ENCODE assay signal across 8 cellular contexts in genomic region chr10:75395171-75395954, GRCh38. TPM values are rescaled to one million over a fixed set of nuclear protein-coding genes. Genes with fewer than 3 reads are reported as not detected.
A peak's percentile ranks its signal among the peaks of the same experiment; 100 is the strongest.
DNase-seq lines count a peak whose midpoint lies in the region; ATAC-seq and TF ChIP-seq lines count a peak whose summit lies in the region.

No MANE protein-coding gene starts in this region.

- intact Hi-C loops in colonic mucosa (cut with DNase I): loop anchor here (5.0 to 10.0 kb wide), 2 partner anchors 517 to 909 kb away; no protein-coding TSS in a partner anchor
- intact Hi-C loops in tibial artery (cut with DNase I; ENCODE audit: low total_unique reads): loop anchor here (5.0 to 10.0 kb wide), 5 partner anchors 98 to 1612 kb away; no protein-coding TSS in a partner anchor

- TF ChIP-seq RAD21 in liver (IDR thresholded peaks at IDR 0.05): peak; percentile 39 to 65

- no peak overlapping the region for H3K27ac Mint-ChIP-seq in HFFc6

- peaks cover 13% of the 10 kb centered on the region for H3K36me3 Mint-ChIP-seq in HFFc6 (ENCODE audit: low read depth)

- H3K4me3 Mint-ChIP-seq in HFFc6: no peak overlapping the region

- no peak for ATAC-seq in GM21526 (IDR thresholded peaks at IDR 0.05; ENCODE audit: low FRiP score, unreplicated experiment)

- no peak overlapping the region for H3K4me2 ChIP-seq in Karpas-422 (ENCODE audit: low read depth, low read length, poor library complexity, severe bottlenecking)

- H2AFZ ChIP-seq in Karpas-422 (ENCODE audit: low read length): no peak overlapping the region

- peaks cover 3% of the 10 kb centered on the region for H3K4me1 ChIP-seq in colonic mucosa
- H3K4me1 ChIP-seq in liver (ENCODE audit: control insufficient read depth in 4 of 4, insufficient read depth in 4 of 4, low read length in 3 of 4): peaks cover 2 to 21% (median 15%) of the 10 kb centered on the region in 4 donors
- peaks cover 0 to 35% (median 21%) of the 10 kb centered on the region in 4 donors for H3K4me1 ChIP-seq in tibial artery
- no peaks in the 10 kb centered on the region for H3K4me1 ChIP-seq in Karpas-422 (ENCODE audit: low read length)

- H3K27ac ChIP-seq in C4-2B (no peak overlapping the region), colonic mucosa (peak overlapping the region; percentile 68), liver (ENCODE audit: low read depth in 1 of 2, low read length in 2 of 2) (no peak overlapping the region), tibial artery (peak overlapping the region; percentile 3 to 25), Karpas-422 (ENCODE audit: low read length) (no peak overlapping the region)

- H3K9me3 ChIP-seq in colonic mucosa (no peaks in the 10 kb centered on the region), liver (ENCODE audit: control insufficient read depth in 4 of 4, low read length in 3 of 4) (no peaks in the 10 kb centered on the region), tibial artery (no peaks in the 10 kb centered on the region), Karpas-422 (ENCODE audit: low read length) (no peaks in the 10 kb centered on the region)

- peaks cover 6% of the 10 kb centered on the region for H3K27me3 ChIP-seq in colonic mucosa
- H3K27me3 ChIP-seq in liver (ENCODE audit: control insufficient read depth in 4 of 4, insufficient read depth in 4 of 4, low read length in 3 of 4): no peaks in the 10 kb centered on the region
- H3K27me3 ChIP-seq in tibial artery: no peaks in the 10 kb centered on the region
- H3K27me3 ChIP-seq in Karpas-422 (ENCODE audit: low read length): no peaks in the 10 kb centered on the region

- WGBS in liver: 22% methylated on average over 64 of the region's 64 CpGs

- H4K20me1 ChIP-seq in Karpas-422 (ENCODE audit: insufficient read depth, low read depth, low read length): no peaks in the 10 kb centered on the region

- DNase-seq in HFFc6: no peak
- peak; percentile 65 for DNase-seq in colonic mucosa
- peak; percentile 27 to 70 for DNase-seq in tibial artery
- no peak for DNase-seq in Karpas-422
- DNase-seq in DMS153 treated with DMSO at 0.1 percent for 48 hours (lab: John Stamatoyannopoulos, UW; ENCODE audit: unreplicated experiment): no peak

- peaks cover 15% of the 10 kb centered on the region for H3K27me3 Mint-ChIP-seq in HFFc6 (ENCODE audit: insufficient read depth)

- 0 out of 2 replicates have a peak, but pooled peaks cover 3% of the 10 kb centered on the region for H3K9me3 Mint-ChIP-seq in HFFc6

- TF ChIP-seq CTCF in C4-2B (conservative IDR thresholded peaks at IDR 0.05) (peak; percentile 98), HFFc6 (IDR thresholded peaks at IDR 0.05) (peak; percentile 90), colonic mucosa (IDR thresholded peaks at IDR 0.05) (peak; percentile 92), liver (IDR thresholded peaks at IDR 0.05; ENCODE audit: low read depth, low read length, missing input control) (peak; percentile 67), tibial artery (IDR thresholded peaks at IDR 0.05) (peak; percentile 72 to 85)

- peak overlapping the region; percentile 79 to 86 for H3K9ac ChIP-seq in colonic mucosa (ENCODE audit: low read depth in 2 of 2, low read length in 2 of 2)
- H3K9ac ChIP-seq in liver (ENCODE audit: low read depth in 1 of 2, low read length in 2 of 2): no peak overlapping the region
- no peak overlapping the region for H3K9ac ChIP-seq in Karpas-422 (ENCODE audit: low read length)

- H3K4me1 Mint-ChIP-seq in HFFc6 (ENCODE audit: low read depth): peaks cover 10% of the 10 kb centered on the region; the same call in 1 of the 2 replicates

- no peaks in the 10 kb centered on the region for H3K9me2 ChIP-seq in Karpas-422 (replicated peaks; ENCODE audit: insufficient read depth, low read length)

- H3K4me3 ChIP-seq in colonic mucosa (peak overlapping the region; percentile 56), liver (ENCODE audit: low read depth in 1 of 3, low read length in 3 of 3) (peak overlapping the region; percentile 2 to 71 (median 67)), tibial artery (peak overlapping the region; percentile 36 to 40), Karpas-422 (ENCODE audit: low read length) (no peak overlapping the region)

- no peaks in the 10 kb centered on the region for H3K79me2 ChIP-seq in Karpas-422 (ENCODE audit: low read length)

- H3K36me3 ChIP-seq in colonic mucosa: no peaks in the 10 kb centered on the region
- H3K36me3 ChIP-seq in liver (ENCODE audit: control insufficient read depth in 4 of 4, insufficient read depth in 3 of 4, low read depth in 1 of 4, low read length in 3 of 4): no peaks in the 10 kb centered on the region
- peaks cover 15 to 33% (median 28%) of the 10 kb centered on the region in 3 donors for H3K36me3 ChIP-seq in tibial artery
- no peaks in the 10 kb centered on the region for H3K36me3 ChIP-seq in Karpas-422 (ENCODE audit: insufficient read depth, low read length)

TF ChIP-seq in liver, 16 proteins besides CTCF, POLR2A, EP300 and RAD21:
- TF ChIP-seq EGR1 (IDR thresholded peaks at IDR 0.05; ENCODE audit: low read depth in 2 of 2) (no peak), FOXA2 (IDR thresholded peaks at IDR 0.05) (no peak), JUND (IDR thresholded peaks at IDR 0.05) (no peak), HNF4G (IDR thresholded peaks at IDR 0.05) (no peak), SP1 (IDR thresholded peaks at IDR 0.05) (no peak), NR2F2 (IDR thresholded peaks at IDR 0.05) (no peak), GABPA (IDR thresholded peaks at IDR 0.05 in 1 of 2, conservative IDR thresholded peaks at IDR 0.05 in 1 of 2) (no peak), MAX (IDR thresholded peaks at IDR 0.05) (no peak), YY1 (IDR thresholded peaks at IDR 0.05) (no peak)
TF ChIP-seq in liver: peak in this region for 0.

RNA-seq across cellular contexts. Expression of gene ZNF503, which starts 6.2 kb away (rescaled TPM):
- 10 to 100 TPM in 1 of 6 experiments, 1 to 10 TPM in 5; 9.1 to 15.9 (median 9.7) TPM for total RNA-seq in HFFc6 (2021; fragmentation: NEBNext Ultra II Directional; extraction: Animal tissue kit (Norgen Biotek cat#: 25700))
- total RNA-seq in colonic mucosa (1 to 10 TPM; 3.6 to 8.0 TPM), liver (1 to 10 TPM; 1.6 to 2.3 TPM)
- polyA plus RNA-seq in liver: 1 to 10 TPM; 1.8 to 5.2 TPM
- 0.04 TPM in 1 of 2 replicates, not detected in the other for total RNA-seq in Karpas-422 (2014; rRNA removed; shearing (Covaris generic); ENCODE audit: low replicate concordance)

RNA-seq across cellular contexts. Expression of gene LRMDA, which starts 36.1 kb away (rescaled TPM):
- under 1 TPM in 1 of 6 experiments, not detected in 5; 0.32 TPM for total RNA-seq in HFFc6 (2021; fragmentation: NEBNext Ultra II Directional; extraction: Animal tissue kit (Norgen Biotek cat#: 25700))
- 1 to 10 TPM; 2.5 to 5.2 TPM for total RNA-seq in colonic mucosa
- 10 to 100 TPM in 1 of 2 donors, 1 to 10 TPM in 1; 7.9 to 12.2 TPM for total RNA-seq in liver
- polyA plus RNA-seq in liver: 10 to 100 TPM; 10.4 to 15.8 TPM
- total RNA-seq in Karpas-422 (2014; rRNA removed; shearing (Covaris generic); ENCODE audit: low replicate concordance): not detected in 2 replicates

Comparison
In these comparisons a context has a peak if more than half of its experiments do, and no peak if none do; other contexts are left out.
1. H3K27ac ChIP-seq: peak in colonic mucosa (single experiment) and tibial artery (2 of 2); none in C4-2B (single experiment), liver (0 of 2) and Karpas-422 (single experiment).
2. DNase-seq: peak in colonic mucosa (single experiment) and tibial artery (2 of 2); none in HFFc6 (single experiment), Karpas-422 (single experiment) and DMS153 treated with DMSO at 0.1 percent for 48 hours (single experiment).
3. H3K9ac ChIP-seq: peak in colonic mucosa (2 of 2); none in liver (0 of 2) and Karpas-422 (single experiment).
4. Peak in every context shown above with its lines, with median percentiles within 50 percentile points of each other: CTCF ChIP-seq.